ENCODE assay signal across 1 cellular context in genomic region chr9:122991370-122991830, GRCh38.
TF ChIP-seq lines count a peak whose summit lies in the region.

No MANE protein-coding gene starts in this region.

TF ChIP-seq in IMR-90, 13 proteins besides CTCF, POLR2A, EP300 and RAD21:
- TF ChIP-seq, protein P1, sequence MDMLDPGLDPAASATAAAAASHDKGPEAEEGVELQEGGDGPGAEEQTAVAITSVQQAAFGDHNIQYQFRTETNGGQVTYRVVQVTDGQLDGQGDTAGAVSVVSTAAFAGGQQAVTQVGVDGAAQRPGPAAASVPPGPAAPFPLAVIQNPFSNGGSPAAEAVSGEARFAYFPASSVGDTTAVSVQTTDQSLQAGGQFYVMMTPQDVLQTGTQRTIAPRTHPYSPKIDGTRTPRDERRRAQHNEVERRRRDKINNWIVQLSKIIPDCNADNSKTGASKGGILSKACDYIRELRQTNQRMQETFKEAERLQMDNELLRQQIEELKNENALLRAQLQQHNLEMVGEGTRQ (IDR thresholded peaks at IDR 0.05; ENCODE audit: low read depth, low read length), result no peak
- TF ChIP-seq CEBPB (IDR thresholded peaks at IDR 0.05; ENCODE audit: low read depth, low read length) (peak; percentile 43; the same call in 1 of the 2 replicates), SMC3 (IDR thresholded peaks at IDR 0.05; ENCODE audit: low read depth, low read length) (peak; percentile 75), BHLHE40 (IDR thresholded peaks at IDR 0.05; ENCODE audit: low read depth, low read length) (peak; percentile 65; the same call in 1 of the 2 replicates), MXI1 (IDR thresholded peaks at IDR 0.05; ENCODE audit: borderline replicate concordance, low read depth, low read length) (no peak), RCOR1 (IDR thresholded peaks at IDR 0.05; ENCODE audit: insufficient replicate concordance, low read length) (no peak), ELK1 (IDR thresholded peaks at IDR 0.05; ENCODE audit: borderline replicate concordance, low read depth, low read length) (no peak), MAFK (IDR thresholded peaks at IDR 0.05; ENCODE audit: low read depth, low read length) (no peak), MAZ (IDR thresholded peaks at IDR 0.05; ENCODE audit: borderline replicate concordance, low read depth, low read length) (no peak), NFE2L2 (IDR thresholded peaks at IDR 0.05; ENCODE audit: low read depth, low read length) (no peak), FOS (IDR thresholded peaks at IDR 0.05; ENCODE audit: low read depth, low read length) (peak; percentile 93), RFX5 (IDR thresholded peaks at IDR 0.05; ENCODE audit: low read depth, low read length) (no peak), CHD1 (IDR thresholded peaks at IDR 0.05; ENCODE audit: low read depth, low read length) (no peak)
